1 cellular context compared by ENCODE assay signal in the genomic region with DNA sequence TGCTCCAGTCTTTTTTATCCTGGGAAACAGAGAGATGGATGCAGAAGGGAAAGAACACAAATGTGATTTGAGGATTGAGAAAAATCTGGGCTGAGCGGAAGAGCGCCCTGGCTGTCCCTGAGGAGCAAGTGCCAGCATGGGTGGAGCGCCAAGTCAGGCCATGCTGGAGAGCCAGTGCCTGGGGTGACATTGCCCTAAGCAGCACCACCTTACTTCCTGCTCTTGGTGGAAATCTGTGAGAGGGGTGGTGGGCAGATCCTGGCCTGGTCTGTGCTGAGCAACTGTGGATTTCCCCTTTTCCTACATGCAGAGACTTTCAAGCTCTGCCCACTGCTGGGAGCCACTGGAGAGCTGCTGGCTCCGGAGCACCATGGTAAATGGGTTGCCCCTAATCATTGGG.
TF ChIP-seq lines count a peak whose summit lies in the region.

No MANE protein-coding gene starts in this region.

TF ChIP-seq in WTC11, 78 proteins besides CTCF, POLR2A, EP300 and RAD21 (continued from another document):
- TF ChIP-seq, protein P1, sequence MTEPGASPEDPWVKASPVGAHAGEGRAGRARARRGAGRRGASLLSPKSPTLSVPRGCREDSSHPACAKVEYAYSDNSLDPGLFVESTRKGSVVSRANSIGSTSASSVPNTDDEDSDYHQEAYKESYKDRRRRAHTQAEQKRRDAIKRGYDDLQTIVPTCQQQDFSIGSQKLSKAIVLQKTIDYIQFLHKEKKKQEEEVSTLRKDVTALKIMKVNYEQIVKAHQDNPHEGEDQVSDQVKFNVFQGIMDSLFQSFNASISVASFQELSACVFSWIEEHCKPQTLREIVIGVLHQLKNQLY (CRISPR knock-in tag; IDR thresholded peaks at IDR 0.05), result no peak
- TF ChIP-seq ZBTB21 (CRISPR knock-in tag; IDR thresholded peaks at IDR 0.05; ENCODE audit: borderline replicate concordance), result no peak
- TF ChIP-seq NR2C2 (CRISPR knock-in tag; IDR thresholded peaks at IDR 0.05), result no peak
- no peak for TF ChIP-seq GTF2I (CRISPR knock-in tag; conservative IDR thresholded peaks at IDR 0.05)
- TF ChIP-seq PRRX2 (CRISPR knock-in tag; IDR thresholded peaks at IDR 0.05), result no peak
- TF ChIP-seq, protein P2, sequence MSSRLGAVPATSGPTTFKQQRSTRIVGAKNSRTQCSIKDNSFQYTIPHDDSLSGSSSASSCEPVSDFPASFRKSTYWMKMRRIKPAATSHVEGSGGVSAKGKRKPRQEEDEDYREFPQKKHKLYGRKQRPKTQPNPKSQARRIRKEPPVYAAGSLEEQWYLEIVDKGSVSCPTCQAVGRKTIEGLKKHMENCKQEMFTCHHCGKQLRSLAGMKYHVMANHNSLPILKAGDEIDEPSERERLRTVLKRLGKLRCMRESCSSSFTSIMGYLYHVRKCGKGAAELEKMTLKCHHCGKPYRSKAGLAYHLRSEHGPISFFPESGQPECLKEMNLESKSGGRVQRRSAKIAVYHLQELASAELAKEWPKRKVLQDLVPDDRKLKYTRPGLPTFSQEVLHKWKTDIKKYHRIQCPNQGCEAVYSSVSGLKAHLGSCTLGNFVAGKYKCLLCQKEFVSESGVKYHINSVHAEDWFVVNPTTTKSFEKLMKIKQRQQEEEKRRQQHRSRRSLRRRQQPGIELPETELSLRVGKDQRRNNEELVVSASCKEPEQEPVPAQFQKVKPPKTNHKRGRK (CRISPR knock-in tag; IDR thresholded peaks at IDR 0.05; ENCODE audit: borderline replicate concordance), result no peak
